ENCODE assay signal across 3 cellular contexts in the genomic region with DNA sequence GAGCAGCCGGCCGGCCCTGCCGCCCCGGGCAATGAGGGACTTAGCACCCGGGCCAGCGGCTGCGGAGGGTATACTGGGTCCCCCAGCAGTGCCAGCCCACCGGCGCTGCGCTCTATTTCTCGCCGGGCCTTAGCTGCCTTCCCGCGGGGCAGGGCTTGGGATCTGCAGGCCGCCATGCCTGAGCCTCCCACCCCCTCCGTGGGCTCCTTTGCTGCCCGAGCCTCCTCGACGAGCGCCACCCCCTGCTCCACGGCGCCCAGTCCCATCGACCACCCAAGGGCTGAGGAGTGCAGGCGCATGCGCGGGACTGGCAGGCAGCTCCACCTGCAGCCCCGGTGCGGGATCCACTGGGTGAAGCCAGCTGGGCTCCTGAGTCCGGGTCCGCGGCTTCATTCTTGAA. TPM values are rescaled to one million over a fixed set of nuclear protein-coding genes. Genes with fewer than 3 reads are reported as not detected.
"Had no signal": no experiment of that assay in that cellular context is flagged by ENCODE, and none has a peak within 500 bp of the region (broad histone marks: within the 10 kb centered on the region; RNA-seq: fewer than 3 reads in every experiment).

No MANE protein-coding gene starts in this region.

RNA-seq across cellular contexts. Expression of a gene that starts 21.8 kb away (rescaled TPM):
- total RNA-seq: HT-29, HT1080, IMR-90 had no signal
- polyA plus RNA-seq: IMR-90 had no signal
